17 cellular contexts compared by ENCODE assay signal in the genomic region with DNA sequence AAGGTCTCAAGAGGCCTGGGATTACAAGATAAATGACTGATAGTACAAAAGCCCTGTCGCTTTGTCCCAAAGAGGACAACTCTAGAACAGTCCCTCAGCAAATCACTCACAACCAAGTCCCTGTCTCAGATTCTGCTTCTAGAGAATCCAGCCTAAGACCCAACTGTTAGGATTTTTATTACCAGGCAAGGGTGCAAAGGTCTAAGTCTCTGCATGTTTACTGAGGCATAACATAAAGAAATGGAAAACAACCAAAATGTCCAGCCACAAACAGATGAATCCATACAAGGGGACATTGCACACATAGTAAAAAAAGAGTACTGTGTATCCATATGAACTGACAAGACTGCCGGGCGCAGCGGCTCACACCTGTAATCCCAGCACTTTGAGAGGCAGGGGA.
"Had no signal": no experiment of that assay in that cellular context is flagged by ENCODE, and none has a peak within 500 bp of the region (broad histone marks: within the 10 kb centered on the region; RNA-seq: fewer than 3 reads in every experiment).

No MANE protein-coding gene starts in this region.

- H3K4me3 ChIP-seq: left lung, lung, sigmoid colon, tibial artery, vagina had no signal

- H3K27ac ChIP-seq: left lung, sigmoid colon, tibial artery, vagina had no signal

- H3K27me3 ChIP-seq: left lung, sigmoid colon, tibial artery, vagina had no signal

- H3K27ac Mint-ChIP-seq: activated CD4-positive, alpha-beta T cell treated with anti-CD3 and anti-CD28 coated beads, Interleukin-2, amount 10 ng/mL, durations not matched to agents 7 days and 5 days; activated naive CD8-positive, alpha-beta T cell treated with anti-CD3 and anti-CD28 coated beads, Interleukin-2, amount 10 ng/mL, durations not matched to agents 7 days and 5 days had no signal

- H3K36me3 ChIP-seq: left lung, sigmoid colon, vagina had no signal

- ATAC-seq: left lung, natural killer cell had no signal

- H3K9me3 ChIP-seq: left lung, sigmoid colon, tibial artery, vagina had no signal

- DNase-seq: activated CD4-positive, alpha-beta T cell treated with anti-CD3 and anti-CD28 coated beads, Interleukin-2, amount 10 ng/mL, durations not matched to agents 7 days and 5 days; activated naive CD8-positive, alpha-beta T cell treated with anti-CD3 and anti-CD28 coated beads, Interleukin-2, amount 10 ng/mL, durations not matched to agents 7 days and 5 days; activated T-cell treated with anti-CD3 and anti-CD28 coated beads, Interleukin-2, amount 50 U/mL, for 1 hour; amygdala; cortex of kidney; foreskin fibroblast; immature natural killer cell; left lung; natural killer cell; sigmoid colon; stimulated activated CD4-positive, alpha-beta T cell treated with anti-CD3 and anti-CD28 coated beads, Interleukin-2, amount 100 ng/mL, for 48 hours; stimulated activated CD8-positive, alpha-beta memory T cell treated with anti-CD3 and anti-CD28 coated beads, Interleukin-4, amount 100 ng/mL, for 48 hours; stimulated activated naive CD4-positive, alpha-beta T cell treated with Interleukin-2 at 50 U/mL for 16 hours; substantia nigra had no signal

- H3K4me3 Mint-ChIP-seq: activated CD4-positive, alpha-beta T cell treated with anti-CD3 and anti-CD28 coated beads, Interleukin-2, amount 10 ng/mL, durations not matched to agents 7 days and 5 days; activated naive CD8-positive, alpha-beta T cell treated with anti-CD3 and anti-CD28 coated beads, Interleukin-2, amount 10 ng/mL, durations not matched to agents 7 days and 5 days; immature natural killer cell; natural killer cell had no signal

- H3K36me3 Mint-ChIP-seq: natural killer cell had no signal

- H3K27me3 Mint-ChIP-seq: activated CD4-positive, alpha-beta T cell treated with anti-CD3 and anti-CD28 coated beads, Interleukin-2, amount 10 ng/mL, durations not matched to agents 7 days and 5 days; activated naive CD8-positive, alpha-beta T cell treated with anti-CD3 and anti-CD28 coated beads, Interleukin-2, amount 10 ng/mL, durations not matched to agents 7 days and 5 days had no signal

- H3K9me3 Mint-ChIP-seq: immature natural killer cell, natural killer cell had no signal
